Comparison of ENCODE assay signal across 17 cellular contexts in the genomic region with DNA sequence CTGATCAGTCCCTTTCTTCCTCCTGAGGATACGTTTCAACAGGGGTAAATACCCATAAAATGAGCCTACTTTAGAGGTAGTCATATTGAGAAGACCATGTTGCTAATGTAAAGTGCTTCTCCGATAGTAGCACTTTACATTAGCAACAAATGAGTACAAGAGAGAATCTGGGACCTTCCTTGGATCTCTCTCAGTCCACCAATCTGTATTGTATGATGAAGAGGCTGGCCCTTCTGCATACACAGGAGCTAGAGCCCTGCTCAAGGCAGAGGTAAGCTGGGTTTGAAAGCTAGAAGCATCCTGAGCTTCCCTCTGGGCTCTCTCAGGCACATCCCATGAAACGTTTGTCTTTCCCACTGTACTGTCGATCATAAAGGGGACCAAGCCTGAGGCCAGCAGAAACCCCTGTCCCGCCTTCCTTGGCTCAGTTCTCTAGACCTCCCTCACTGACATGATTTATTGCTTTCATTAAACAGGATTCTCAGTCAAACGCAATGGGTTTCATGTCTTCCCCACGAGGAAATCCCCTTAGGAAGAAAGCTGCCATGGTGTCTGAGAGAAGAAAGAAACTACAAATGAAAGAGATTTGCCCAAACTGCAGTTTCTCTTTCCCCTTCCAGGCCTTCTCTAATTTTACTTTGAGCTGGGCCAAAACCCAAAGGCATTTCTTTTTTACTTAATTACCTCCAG.
A peak's percentile ranks its signal among the peaks of the same experiment; 100 is the strongest.
DNase-seq lines count a peak whose midpoint lies in the region; ATAC-seq and TF ChIP-seq lines count a peak whose summit lies in the region.
"Had no signal": no experiment of that assay in that cellular context is flagged by ENCODE, and none has a peak within 500 bp of the region (broad histone marks: within the 10 kb centered on the region; RNA-seq: fewer than 3 reads in every experiment).

No MANE protein-coding gene starts in this region.

- CTCF ChIA-PET in activated naive CD4-positive, alpha-beta T cell treated with anti-CD3 and anti-CD28 coated beads for 36 hours (lab: Charles Lee), result interaction anchor here (1.1 to 1.5 kb wide), 3 partner anchors 69 to 115 kb away, joined by 3 read pairs; no protein-coding TSS in a partner anchor
- CTCF ChIA-PET in HEK293T (lab: Yijun Ruan, JAX) (no interaction called here), activated B cell treated with CpG ODN at 0.5 μM for 24 hours (lab: Charles Lee) (interaction anchor here (0.8 to 1.5 kb wide), 4 partner anchors 52 to 115 kb away, joined by 3 to 6 read pairs (median 4); no protein-coding TSS in a partner anchor)

- WGBS in aorta, 2 donors, result 73 to 75% methylated on average over 7 of the region's 7 CpGs

- peaks cover 4% of the 10 kb centered on the region for H3K36me3 Mint-ChIP-seq in activated naive CD4-positive, alpha-beta T cell treated with anti-CD3 and anti-CD28 coated beads for 36 hours (ENCODE audit: low read depth)
- no peaks in the 10 kb centered on the region for H3K36me3 Mint-ChIP-seq in activated B cell treated with CpG ODN at 0.5 μM for 24 hours (ENCODE audit: low read depth)

- H3K4me3 ChIP-seq in aorta (ENCODE audit: low read length in 2 of 2) (no peak overlapping the region), uterus (no peak overlapping the region)
- H3K4me3 ChIP-seq: adrenal gland had no signal

- no peak overlapping the region for H3K4me3 Mint-ChIP-seq in activated naive CD4-positive, alpha-beta T cell treated with anti-CD3 and anti-CD28 coated beads for 36 hours
- H3K4me3 Mint-ChIP-seq in activated B cell treated with CpG ODN at 0.5 μM for 24 hours, result peak overlapping the region; percentile 25
- peak overlapping the region in 1 of 2 donors; percentile 24 for H3K4me3 Mint-ChIP-seq in stimulated activated naive CD8-positive, alpha-beta T cell treated with anti-CD3 and anti-CD28 coated beads, Interleukin-15, amount 100 ng/mL, for 72 hours

- H3K9me3 ChIP-seq in aorta (ENCODE audit: control insufficient read depth, low read length) (no peaks in the 10 kb centered on the region), uterus (no peaks in the 10 kb centered on the region)
- H3K9me3 ChIP-seq: adrenal gland, SK-N-SH had no signal

- H3K4me1 Mint-ChIP-seq in activated naive CD4-positive, alpha-beta T cell treated with anti-CD3 and anti-CD28 coated beads for 36 hours (ENCODE audit: low read depth), result peaks cover 18% of the 10 kb centered on the region
- peaks cover 41% of the 10 kb centered on the region for H3K4me1 Mint-ChIP-seq in activated B cell treated with CpG ODN at 0.5 μM for 24 hours
- H3K4me1 Mint-ChIP-seq in stimulated activated naive CD8-positive, alpha-beta T cell treated with anti-CD3 and anti-CD28 coated beads, Interleukin-15, amount 100 ng/mL, for 72 hours, result peaks cover 25% of the 10 kb centered on the region

- no peak overlapping the region for H3K27ac ChIP-seq in aorta (ENCODE audit: low read depth in 1 of 2, low read length in 2 of 2)
- no peak overlapping the region for H3K27ac ChIP-seq in uterus
- H3K27ac ChIP-seq: adrenal gland, VCaP had no signal

- POLR2A ChIA-PET in HEK293T (lab: Yijun Ruan, JAX), result no interaction called here
- POLR2A ChIA-PET in activated B cell treated with CpG ODN at 0.5 μM for 24 hours (lab: Charles Lee), result interaction anchor here (0.8 to 2.1 kb wide), 3 partner anchors 36 to 63 kb away, joined by 4 to 7 read pairs (median 4); a partner anchor contains a TSS

- ATAC-seq in activated B cell treated with CpG ODN at 0.5 μM for 24 hours (ENCODE audit: low read depth), result no peak
- peak; percentile 86 for ATAC-seq in stimulated activated naive CD8-positive, alpha-beta T cell treated with anti-CD3 and anti-CD28 coated beads, Interleukin-15, amount 100 ng/mL, for 72 hours
- no peak for ATAC-seq in aorta (ENCODE audit: low FRiP score)

- TF ChIP-seq CTCF in activated B cell treated with CpG ODN at 0.5 μM for 24 hours (IDR thresholded peaks at IDR 0.05) (no peak), uterus (IDR thresholded peaks at IDR 0.05) (no peak)

- intact Hi-C loops in activated naive CD4-positive, alpha-beta T cell treated with anti-CD3 and anti-CD28 coated beads for 36 hours (cut with micrococcal nuclease), result loop anchor here (1.0 to 5.0 kb wide), 3 partner anchors 36 to 137 kb away; no protein-coding TSS in a partner anchor
- intact Hi-C loops in activated B cell treated with CpG ODN at 0.5 μM for 24 hours (cut with micrococcal nuclease) (no loop called here), aorta (cut with DNase I) (no loop called here), uterus (cut with DNase I; ENCODE audit: low total_unique reads) (no loop called here)

- peak; percentile 31 for DNase-seq in activated naive CD4-positive, alpha-beta T cell treated with anti-CD3 and anti-CD28 coated beads for 36 hours
- no peak for DNase-seq in activated naive CD4-positive, alpha-beta T cell treated with Interleukin-2 at 50 U/mL for 16 hours
- DNase-seq in HEK293T (ENCODE audit: extremely low spot score) (no peak), activated B cell treated with CpG ODN at 0.5 μM for 24 hours (no peak), aorta (no peak), uterus (no peak), DMS53 treated with DMSO at 0.1 percent for 48 hours (lab: John Stamatoyannopoulos, UW; ENCODE audit: unreplicated experiment) (no peak)
- peak in 1 of 2 donors; percentile 24 for DNase-seq in stimulated activated naive CD8-positive, alpha-beta T cell treated with anti-CD3 and anti-CD28 coated beads, Interleukin-15, amount 100 ng/mL, for 72 hours
- DNase-seq: adrenal gland, Calu3, glutamatergic neuron, KBM-7, mesendoderm, NCI-H1417 treated with DMSO at 0.1 percent for 48 hours, occipital lobe, SK-N-SH had no signal

- no peaks in the 10 kb centered on the region for H3K36me3 ChIP-seq in aorta (ENCODE audit: control insufficient read depth in 1 of 2, insufficient read depth in 2 of 2, low read length in 1 of 2)
- no peaks in the 10 kb centered on the region for H3K36me3 ChIP-seq in uterus
- H3K36me3 ChIP-seq: adrenal gland had no signal

- H3K4me1 ChIP-seq in aorta (ENCODE audit: control insufficient read depth in 1 of 2, insufficient read depth in 2 of 2, low read length in 2 of 2) (no peaks in the 10 kb centered on the region), uterus (no peaks in the 10 kb centered on the region)
- H3K4me1 ChIP-seq: adrenal gland had no signal

- no peak for TF ChIP-seq POLR2A in uterus (IDR thresholded peaks at IDR 0.05)

- H3K27me3 ChIP-seq in aorta (ENCODE audit: control insufficient read depth in 1 of 2, insufficient read depth in 2 of 2, low read length in 1 of 2) (no peaks in the 10 kb centered on the region), uterus (no peaks in the 10 kb centered on the region)
- H3K27me3 ChIP-seq: adrenal gland had no signal

- peaks cover 12% of the 10 kb centered on the region for H3K9me3 Mint-ChIP-seq in activated naive CD4-positive, alpha-beta T cell treated with anti-CD3 and anti-CD28 coated beads for 36 hours
- H3K9me3 Mint-ChIP-seq in activated B cell treated with CpG ODN at 0.5 μM for 24 hours, result peaks cover 3% of the 10 kb centered on the region
- H3K9me3 Mint-ChIP-seq in stimulated activated naive CD8-positive, alpha-beta T cell treated with anti-CD3 and anti-CD28 coated beads, Interleukin-15, amount 100 ng/mL, for 72 hours, result peaks cover 11 to 14% of the 10 kb centered on the region in 2 donors

- H3K27me3 Mint-ChIP-seq in activated naive CD4-positive, alpha-beta T cell treated with anti-CD3 and anti-CD28 coated beads for 36 hours (ENCODE audit: low read depth), result peaks cover 10% of the 10 kb centered on the region
- H3K27me3 Mint-ChIP-seq in activated B cell treated with CpG ODN at 0.5 μM for 24 hours, result no peaks in the 10 kb centered on the region
- H3K27me3 Mint-ChIP-seq in stimulated activated naive CD8-positive, alpha-beta T cell treated with anti-CD3 and anti-CD28 coated beads, Interleukin-15, amount 100 ng/mL, for 72 hours, result no peaks in the 10 kb centered on the region

- no peak overlapping the region for H3K27ac Mint-ChIP-seq in activated naive CD4-positive, alpha-beta T cell treated with anti-CD3 and anti-CD28 coated beads for 36 hours
- peak overlapping the region; percentile 68 for H3K27ac Mint-ChIP-seq in activated B cell treated with CpG ODN at 0.5 μM for 24 hours
- H3K27ac Mint-ChIP-seq in stimulated activated naive CD8-positive, alpha-beta T cell treated with anti-CD3 and anti-CD28 coated beads, Interleukin-15, amount 100 ng/mL, for 72 hours, result no peak overlapping the region

TF ChIP-seq in HEK293T, 16 proteins besides CTCF, POLR2A, EP300 and RAD21:
- TF ChIP-seq LEF1 (IDR thresholded peaks at IDR 0.05; ENCODE audit: borderline replicate concordance), result no peak
- no peak for TF ChIP-seq HDGF (IDR thresholded peaks at IDR 0.05; ENCODE audit: borderline replicate concordance)
- no peak for TF ChIP-seq NFRKB (IDR thresholded peaks at IDR 0.05)
- TF ChIP-seq, protein P1, sequence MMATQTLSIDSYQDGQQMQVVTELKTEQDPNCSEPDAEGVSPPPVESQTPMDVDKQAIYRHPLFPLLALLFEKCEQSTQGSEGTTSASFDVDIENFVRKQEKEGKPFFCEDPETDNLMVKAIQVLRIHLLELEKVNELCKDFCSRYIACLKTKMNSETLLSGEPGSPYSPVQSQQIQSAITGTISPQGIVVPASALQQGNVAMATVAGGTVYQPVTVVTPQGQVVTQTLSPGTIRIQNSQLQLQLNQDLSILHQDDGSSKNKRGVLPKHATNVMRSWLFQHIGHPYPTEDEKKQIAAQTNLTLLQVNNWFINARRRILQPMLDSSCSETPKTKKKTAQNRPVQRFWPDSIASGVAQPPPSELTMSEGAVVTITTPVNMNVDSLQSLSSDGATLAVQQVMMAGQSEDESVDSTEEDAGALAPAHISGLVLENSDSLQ (IDR thresholded peaks at IDR 0.05), result peak; percentile 78
- no peak for TF ChIP-seq L3MBTL2 (conservative IDR thresholded peaks at IDR 0.05)
TF ChIP-seq in HEK293T: peak in this region for 1.
